Comparison of ENCODE assay signal across 1 cellular context in genomic region chr11:72984448-72985077, GRCh38.
TF ChIP-seq lines count a peak whose summit lies in the region.

No MANE protein-coding gene starts in this region.

TF ChIP-seq in SK-N-SH, 30 proteins besides CTCF, POLR2A, EP300 and RAD21 (continued from another document):
- no peak for TF ChIP-seq USF2 (IDR thresholded peaks at IDR 0.05; ENCODE audit: borderline replicate concordance, low read depth, low read length)
